ENCODE assay signal across 19 cellular contexts in the genomic region with DNA sequence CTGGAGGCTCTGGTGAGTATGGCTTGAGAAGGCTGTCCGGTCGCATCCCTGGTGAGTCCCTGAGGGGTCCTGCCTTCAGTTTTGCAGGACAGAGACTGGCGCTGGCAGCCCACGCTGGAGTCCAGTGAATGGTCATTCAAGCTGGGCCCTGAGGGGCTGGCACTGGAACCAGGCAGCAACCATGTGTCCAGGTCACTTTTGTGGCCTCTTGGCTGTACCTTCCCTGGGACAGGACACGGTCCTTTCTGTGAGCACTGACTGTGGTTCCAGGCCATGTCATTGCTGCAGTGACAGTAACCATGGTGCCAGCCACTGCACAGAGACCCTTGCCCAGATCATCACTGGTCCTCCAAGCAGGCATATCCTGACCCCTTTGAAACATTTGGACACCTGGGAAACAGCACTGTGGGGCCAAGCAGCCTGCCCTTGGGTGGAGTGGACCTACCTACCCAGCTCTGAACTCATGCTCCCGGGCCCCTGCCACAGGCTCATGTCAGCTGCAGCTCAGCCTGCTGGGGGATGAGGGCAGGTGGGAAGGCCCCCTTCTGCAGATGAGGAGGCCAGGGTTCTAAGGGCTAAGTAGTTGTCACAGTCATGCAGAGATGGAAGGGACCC.
DNase-seq lines count a peak whose midpoint lies in the region; ATAC-seq and TF ChIP-seq lines count a peak whose summit lies in the region.
"Had no signal": no experiment of that assay in that cellular context is flagged by ENCODE, and none has a peak within 500 bp of the region (broad histone marks: within the 10 kb centered on the region; RNA-seq: fewer than 3 reads in every experiment).

No MANE protein-coding gene starts in this region.

- intact Hi-C loops in activated CD4-positive, alpha-beta memory T cell treated with anti-CD3 and anti-CD28 coated beads for 36 hours (cut with micrococcal nuclease): no loop called here

- no peak overlapping the region for H3K4me3 Mint-ChIP-seq in activated CD4-positive, alpha-beta memory T cell treated with anti-CD3 and anti-CD28 coated beads, Interleukin-2, amount 10 ng/mL, durations not matched to agents 7 days and 5 days
- no peak overlapping the region for H3K4me3 Mint-ChIP-seq in activated CD4-positive, alpha-beta memory T cell treated with anti-CD3 and anti-CD28 coated beads for 36 hours
- H3K4me3 Mint-ChIP-seq in osteocyte (ENCODE audit: unreplicated experiment): no peak overlapping the region
- H3K4me3 Mint-ChIP-seq: CD14-positive monocyte had no signal

- TF ChIP-seq CTCF in Peyer's patch (IDR thresholded peaks at IDR 0.05) (no peak), osteocyte (IDR thresholded peaks at IDR 0.05) (no peak)

- peaks cover 0 to 5% (median 0%) of the 10 kb centered on the region in 4 donors for H3K9me3 ChIP-seq in Peyer's patch

- no peaks in the 10 kb centered on the region for H3K36me3 Mint-ChIP-seq in activated CD4-positive, alpha-beta memory T cell treated with anti-CD3 and anti-CD28 coated beads, Interleukin-2, amount 10 ng/mL, durations not matched to agents 7 days and 5 days (ENCODE audit: low read depth)
- H3K36me3 Mint-ChIP-seq in activated CD4-positive, alpha-beta memory T cell treated with anti-CD3 and anti-CD28 coated beads for 36 hours: no peaks in the 10 kb centered on the region
- H3K36me3 Mint-ChIP-seq in osteocyte (ENCODE audit: unreplicated experiment): no peaks in the 10 kb centered on the region
- H3K36me3 Mint-ChIP-seq: CD14-positive monocyte had no signal

- H3K27ac Mint-ChIP-seq in activated CD4-positive, alpha-beta memory T cell treated with anti-CD3 and anti-CD28 coated beads, Interleukin-2, amount 10 ng/mL, durations not matched to agents 7 days and 5 days: no peak overlapping the region
- no peak overlapping the region for H3K27ac Mint-ChIP-seq in activated CD4-positive, alpha-beta memory T cell treated with anti-CD3 and anti-CD28 coated beads for 36 hours
- H3K27ac Mint-ChIP-seq in osteocyte (ENCODE audit: unreplicated experiment): no peak overlapping the region

- H3K27me3 Mint-ChIP-seq in activated CD4-positive, alpha-beta memory T cell treated with anti-CD3 and anti-CD28 coated beads, Interleukin-2, amount 10 ng/mL, durations not matched to agents 7 days and 5 days: no peaks in the 10 kb centered on the region
- H3K27me3 Mint-ChIP-seq in activated CD4-positive, alpha-beta memory T cell treated with anti-CD3 and anti-CD28 coated beads for 36 hours: no peaks in the 10 kb centered on the region
- H3K27me3 Mint-ChIP-seq in osteocyte (ENCODE audit: unreplicated experiment): peaks cover 3% of the 10 kb centered on the region

- peaks cover 4% of the 10 kb centered on the region for H3K4me1 Mint-ChIP-seq in activated CD4-positive, alpha-beta memory T cell treated with anti-CD3 and anti-CD28 coated beads, Interleukin-2, amount 10 ng/mL, durations not matched to agents 7 days and 5 days
- H3K4me1 Mint-ChIP-seq in activated CD4-positive, alpha-beta memory T cell treated with anti-CD3 and anti-CD28 coated beads for 36 hours (ENCODE audit: low read depth): no peaks in the 10 kb centered on the region
- no peaks in the 10 kb centered on the region for H3K4me1 Mint-ChIP-seq in osteocyte (ENCODE audit: unreplicated experiment)
- H3K4me1 Mint-ChIP-seq: CD14-positive monocyte had no signal

- DNase-seq in activated CD4-positive, alpha-beta memory T cell treated with anti-CD3 and anti-CD28 coated beads, Interleukin-2, amount 10 ng/mL, durations not matched to agents 7 days and 5 days: peak; percentile 13
- DNase-seq in activated CD4-positive, alpha-beta memory T cell treated with anti-CD3 and anti-CD28 coated beads for 36 hours: no peak
- DNase-seq in Peyer's patch: peak in 2 of 3 donors; percentile 3 to 40
- peak; percentile 37 for DNase-seq in left lobe of liver (ENCODE audit: low spot score)
- DNase-seq in osteocyte (ENCODE audit: extremely low spot score, unreplicated experiment): peak; percentile 70
- no peak for DNase-seq in COLO668 (lab: John Stamatoyannopoulos, UW; ENCODE audit: unreplicated experiment)
- no peak for DNase-seq in effector CD8-positive, alpha-beta T cell (lab: John Stamatoyannopoulos, UW)
- DNase-seq: DMS79 treated with DMSO at 0.1 percent for 48 hours, MM.1S, NCI-H1092, NCI-H1436 treated with DMSO at 0.1 percent for 48 hours, NCI-H2029, NCI-H345, NCI-H524 treated with DMSO at 0.1 percent for 48 hours, PC-3 had no signal

- TF ChIP-seq POLR2A in Peyer's patch (IDR thresholded peaks at IDR 0.05): no peak

- no peak overlapping the region for H3K4me3 ChIP-seq in Peyer's patch

- ATAC-seq in left lobe of liver (no peak), HG03469 (IDR thresholded peaks at IDR 0.05; ENCODE audit: unreplicated experiment) (no peak)
- ATAC-seq: PC-3 had no signal

- H3K36me3 ChIP-seq in Peyer's patch: no peaks in the 10 kb centered on the region

- no peaks in the 10 kb centered on the region for H3K27me3 ChIP-seq in Peyer's patch

- POLR2A ChIA-PET in activated CD4-positive, alpha-beta memory T cell treated with anti-CD3 and anti-CD28 coated beads, Interleukin-2, amount 10 ng/mL, durations not matched to agents 7 days and 5 days (lab: Charles Lee): no interaction called here
- POLR2A ChIA-PET in activated CD4-positive, alpha-beta memory T cell treated with anti-CD3 and anti-CD28 coated beads for 36 hours (lab: Charles Lee): no interaction called here

- H3K27ac ChIP-seq in Peyer's patch: no peak overlapping the region
- H3K27ac ChIP-seq: 22Rv1, RWPE1 had no signal

- H3K9me3 Mint-ChIP-seq in activated CD4-positive, alpha-beta memory T cell treated with anti-CD3 and anti-CD28 coated beads, Interleukin-2, amount 10 ng/mL, durations not matched to agents 7 days and 5 days: no peaks in the 10 kb centered on the region
- no peaks in the 10 kb centered on the region for H3K9me3 Mint-ChIP-seq in activated CD4-positive, alpha-beta memory T cell treated with anti-CD3 and anti-CD28 coated beads for 36 hours
- H3K9me3 Mint-ChIP-seq in osteocyte (ENCODE audit: unreplicated experiment): no peaks in the 10 kb centered on the region

- CTCF ChIA-PET in activated CD4-positive, alpha-beta memory T cell treated with anti-CD3 and anti-CD28 coated beads, Interleukin-2, amount 10 ng/mL, durations not matched to agents 7 days and 5 days (lab: Charles Lee): no interaction called here
- CTCF ChIA-PET in activated CD4-positive, alpha-beta memory T cell treated with anti-CD3 and anti-CD28 coated beads for 36 hours (lab: Charles Lee): no interaction called here

- H3K4me1 ChIP-seq in Peyer's patch: no peaks in the 10 kb centered on the region

Comparison
In these comparisons a context has a peak if more than half of its experiments do, and no peak if none do; other contexts are left out.
1. DNase-seq: peak in activated CD4-positive, alpha-beta memory T cell treated with anti-CD3 and anti-CD28 coated beads, Interleukin-2, amount 10 ng/mL, durations not matched to agents 7 days and 5 days (single experiment), Peyer's patch (2 of 3), left lobe of liver (single experiment) and osteocyte (single experiment); none in activated CD4-positive, alpha-beta memory T cell treated with anti-CD3 and anti-CD28 coated beads for 36 hours (single experiment), COLO668 (single experiment) and effector CD8-positive, alpha-beta T cell (single experiment).